ENCODE assay signal across 10 cellular contexts in the genomic region with DNA sequence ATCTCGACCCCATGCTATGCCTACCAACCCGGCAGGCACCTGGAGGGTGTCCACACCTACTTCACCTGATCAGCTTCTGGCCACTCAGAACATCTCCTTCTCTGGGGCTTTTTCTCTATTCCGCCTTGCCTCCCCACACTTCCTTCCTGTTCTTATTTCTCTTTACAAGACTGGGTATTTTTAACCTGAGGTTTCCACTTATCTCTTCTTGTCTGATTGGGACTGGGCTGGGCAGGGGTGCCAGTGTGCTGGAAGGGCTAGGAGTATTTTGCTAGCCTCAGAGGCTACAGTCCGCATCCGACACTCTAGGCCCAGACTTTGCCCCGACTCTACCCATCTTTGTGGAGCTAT. TPM values are rescaled to one million over a fixed set of nuclear protein-coding genes. Genes with fewer than 3 reads are reported as not detected.
A peak's percentile ranks its signal among the peaks of the same experiment; 100 is the strongest.
DNase-seq lines count a peak whose midpoint lies in the region; ATAC-seq, FAIRE-seq and TF ChIP-seq lines count a peak whose summit lies in the region.
"Had no signal": no experiment of that assay in that cellular context is flagged by ENCODE, and none has a peak within 500 bp of the region (broad histone marks: within the 10 kb centered on the region; RNA-seq: fewer than 3 reads in every experiment).

No MANE protein-coding gene starts in this region.

- POLR2A ChIA-PET in PC-3 (lab: Charles Lee; ENCODE audit: unreplicated experiment), result no interaction called here

- H3K9ac ChIP-seq in PC-3 (ENCODE audit: low read length), result no peak overlapping the region

- no peaks in the 10 kb centered on the region for H3K36me3 ChIP-seq in PC-3 (ENCODE audit: low read depth, low read length)
- H3K36me3 ChIP-seq in right atrium auricular region, result no peaks in the 10 kb centered on the region

- H3K4me3 ChIP-seq in PC-3 (ENCODE audit: low read length) (no peak overlapping the region), right atrium auricular region (no peak overlapping the region)
- H3K4me3 ChIP-seq: skin epidermis had no signal

- no peaks in the 10 kb centered on the region for H3F3A ChIP-seq in PC-3 (ENCODE audit: low read length, unreplicated experiment)

- no peak for FAIRE-seq in urothelium cell line (lab: Jason Lieb, UNC)
- FAIRE-seq: astrocyte had no signal

- H3K27me3 ChIP-seq in PC-3 (ENCODE audit: low read length), result no peaks in the 10 kb centered on the region
- no peaks in the 10 kb centered on the region for H3K27me3 ChIP-seq in right atrium auricular region

- TF ChIP-seq CTCF in PC-3 (conservative IDR thresholded peaks at IDR 0.05; ENCODE audit: low read depth, low read length) (no peak), right atrium auricular region (IDR thresholded peaks at IDR 0.05) (no peak)

- no peak overlapping the region for H2AFZ ChIP-seq in PC-3 (ENCODE audit: low read length)

- no peak overlapping the region for H3K27ac ChIP-seq in PC-3 (ENCODE audit: low read length)
- no peak overlapping the region for H3K27ac ChIP-seq in right atrium auricular region

- H3K9me2 ChIP-seq in PC-3 (replicated peaks; ENCODE audit: low read length), result no peaks in the 10 kb centered on the region

- H3K4me1 ChIP-seq in PC-3 (ENCODE audit: insufficient read depth, low read length), result peaks cover 18% of the 10 kb centered on the region
- peaks cover 0 to 8% of the 10 kb centered on the region in 2 donors for H3K4me1 ChIP-seq in right atrium auricular region

- BruUV-seq in PC-3 (replicated peaks; lab: Mats Ljungman, UMichigan), result no TSS peak

- no peaks in the 10 kb centered on the region for H3K79me2 ChIP-seq in PC-3 (ENCODE audit: low read length)

- no peaks in the 10 kb centered on the region for H4K20me1 ChIP-seq in PC-3 (ENCODE audit: low read length)

- no peaks in the 10 kb centered on the region for H3K9me3 ChIP-seq in PC-3 (ENCODE audit: low read length)
- no peaks in the 10 kb centered on the region for H3K9me3 ChIP-seq in right atrium auricular region

- DNase-seq in GDM1 (lab: John Stamatoyannopoulos, UW) (peak; percentile 55), SKM-1 treated with dmso at 0.1 percent for 144 hours (lab: John Stamatoyannopoulos, UW; ENCODE audit: unreplicated experiment) (peak; percentile 67), SK-N-DZ (ENCODE audit: low spot score) (no peak), PC-3 (no peak), right atrium auricular region (ENCODE audit: low spot score) (no peak), urothelium cell line (ENCODE audit: low spot score) (no peak)

- H3K4me2 ChIP-seq in PC-3 (ENCODE audit: low read length), result no peak overlapping the region

- ATAC-seq in GM21529 (IDR thresholded peaks at IDR 0.05; ENCODE audit: unreplicated experiment) (peak; percentile 52), esophagus mucosa (peak; percentile 37), PC-3 (no peak)

- intact Hi-C loops in PC-3 (cut with micrococcal nuclease), result no loop called here

- CTCF ChIA-PET in PC-3 (lab: Charles Lee), result no interaction called here

RNA-seq across cellular contexts. Expression of gene ZNF652, which starts 26.2 kb away (rescaled TPM):
- total RNA-seq in esophagus mucosa (10.9 TPM), PC-3 (2014; rRNA removed) (18.2 and 18.5 TPM in 2 replicates), right atrium auricular region (10 to 100 TPM; 24.6 to 25.4 TPM)
- polyA plus RNA-seq in SK-N-DZ (2014; cell fraction: cytosol; rRNA removed), result 17.8 and 21.9 TPM in 2 replicates
- 11.5 and 22.1 TPM in 2 replicates for polyA plus RNA-seq in SK-N-DZ (2014; cell fraction: nucleus; rRNA removed)

RNA-seq across cellular contexts. Expression of gene PHB1, which starts 26.4 kb away (rescaled TPM):
- total RNA-seq in esophagus mucosa, result 141 TPM
- polyA plus RNA-seq in SK-N-DZ (2014; cell fraction: cytosol; rRNA removed), result 244 and 301 TPM in 2 replicates
- polyA plus RNA-seq in SK-N-DZ (2014; cell fraction: nucleus; rRNA removed), result 137 and 172 TPM in 2 replicates
- total RNA-seq in PC-3 (2014; rRNA removed), result 585 and 641 TPM in 2 replicates
- 100 to 1,000 TPM; 108 to 123 TPM for total RNA-seq in right atrium auricular region

Comparison
In these comparisons a context has a peak if more than half of its experiments do, and no peak if none do; other contexts are left out.
1. DNase-seq: peak in GDM1 (single experiment) and SKM-1 treated with dmso at 0.1 percent for 144 hours (single experiment); none in SK-N-DZ (single experiment), PC-3 (single experiment), right atrium auricular region (single experiment) and urothelium cell line (single experiment).